ENCODE assay signal across 28 cellular contexts in the genomic region with DNA sequence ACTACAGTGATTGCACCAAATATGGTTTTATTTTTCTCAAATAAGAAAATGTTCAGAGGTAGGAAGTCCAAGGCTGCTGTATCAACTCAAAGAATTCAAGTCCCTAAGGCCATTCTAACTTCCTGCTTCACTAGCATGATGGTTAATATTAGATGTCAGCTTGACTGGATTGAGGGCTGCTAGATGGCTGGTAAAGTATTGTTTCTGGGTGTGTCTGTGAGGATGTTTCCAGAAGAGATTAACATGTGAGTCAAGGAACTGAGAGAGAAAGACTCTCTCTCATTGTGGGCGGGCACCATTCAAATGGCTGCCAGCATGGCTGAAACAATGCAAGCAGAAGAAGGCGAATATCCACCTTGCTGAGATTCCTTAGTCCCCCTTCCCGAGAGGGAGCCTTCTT.
DNase-seq lines count a peak whose midpoint lies in the region; ATAC-seq lines count a peak whose summit lies in the region.
"Had no signal": no experiment of that assay in that cellular context is flagged by ENCODE, and none has a peak within 500 bp of the region (broad histone marks: within the 10 kb centered on the region; RNA-seq: fewer than 3 reads in every experiment).

No MANE protein-coding gene starts in this region.

- H3K4me3 Mint-ChIP-seq in activated CD4-positive, alpha-beta T cell treated with anti-CD3 and anti-CD28 coated beads, Interleukin-2, amount 10 ng/mL, durations not matched to agents 24 days and 14 days, result no peak overlapping the region
- H3K4me3 Mint-ChIP-seq in activated T-helper 2 cell treated with anti-CD3 and anti-CD28 coated beads, Interferon-gamma antibody, Interleukin-2, Interleukin-4, amounts not matched to agents 10 μg/mL and 5 μg/mL and 100 μg/mL, durations not matched to agents 14 hours and 24 hours and 36 hours (ENCODE audit: low read depth), result no peak overlapping the region
- H3K4me3 Mint-ChIP-seq: CD14-positive monocyte; CD8-positive, alpha-beta memory T cell; HFFc6 had no signal

- H3K4me1 Mint-ChIP-seq in activated CD4-positive, alpha-beta T cell treated with anti-CD3 and anti-CD28 coated beads, Interleukin-2, amount 10 ng/mL, durations not matched to agents 24 days and 14 days, result peaks cover 9% of the 10 kb centered on the region
- peaks cover 16% of the 10 kb centered on the region for H3K4me1 Mint-ChIP-seq in activated T-helper 2 cell treated with anti-CD3 and anti-CD28 coated beads, Interferon-gamma antibody, Interleukin-2, Interleukin-4, amounts not matched to agents 10 μg/mL and 5 μg/mL and 100 μg/mL, durations not matched to agents 14 hours and 24 hours and 36 hours (ENCODE audit: low read depth)
- H3K4me1 Mint-ChIP-seq: CD14-positive monocyte; CD8-positive, alpha-beta memory T cell had no signal

- no peak for ATAC-seq in HG03457 (IDR thresholded peaks at IDR 0.05; ENCODE audit: unreplicated experiment)
- ATAC-seq: GM12878 had no signal

- H3K27me3 Mint-ChIP-seq in activated CD4-positive, alpha-beta T cell treated with anti-CD3 and anti-CD28 coated beads, Interleukin-2, amount 10 ng/mL, durations not matched to agents 24 days and 14 days, result peaks cover 7% of the 10 kb centered on the region
- H3K27me3 Mint-ChIP-seq in activated T-helper 2 cell treated with anti-CD3 and anti-CD28 coated beads, Interferon-gamma antibody, Interleukin-2, Interleukin-4, amounts not matched to agents 10 μg/mL and 5 μg/mL and 100 μg/mL, durations not matched to agents 14 hours and 24 hours and 36 hours (ENCODE audit: low read depth), result peaks cover 11% of the 10 kb centered on the region

- H3K27ac Mint-ChIP-seq in activated CD4-positive, alpha-beta T cell treated with anti-CD3 and anti-CD28 coated beads, Interleukin-2, amount 10 ng/mL, durations not matched to agents 24 days and 14 days, result no peak overlapping the region
- H3K27ac Mint-ChIP-seq in activated T-helper 2 cell treated with anti-CD3 and anti-CD28 coated beads, Interferon-gamma antibody, Interleukin-2, Interleukin-4, amounts not matched to agents 10 μg/mL and 5 μg/mL and 100 μg/mL, durations not matched to agents 14 hours and 24 hours and 36 hours, result peak overlapping the region; percentile 15
- H3K27ac Mint-ChIP-seq: CD14-positive monocyte, HFFc6 had no signal

- no peaks in the 10 kb centered on the region for H3K9me3 Mint-ChIP-seq in activated CD4-positive, alpha-beta T cell treated with anti-CD3 and anti-CD28 coated beads, Interleukin-2, amount 10 ng/mL, durations not matched to agents 24 days and 14 days
- no peaks in the 10 kb centered on the region for H3K9me3 Mint-ChIP-seq in activated T-helper 2 cell treated with anti-CD3 and anti-CD28 coated beads, Interferon-gamma antibody, Interleukin-2, Interleukin-4, amounts not matched to agents 10 μg/mL and 5 μg/mL and 100 μg/mL, durations not matched to agents 14 hours and 24 hours and 36 hours
- H3K9me3 Mint-ChIP-seq: CD8-positive, alpha-beta memory T cell; HFFc6 had no signal

- no peaks in the 10 kb centered on the region for H3K36me3 Mint-ChIP-seq in activated CD4-positive, alpha-beta T cell treated with anti-CD3 and anti-CD28 coated beads, Interleukin-2, amount 10 ng/mL, durations not matched to agents 24 days and 14 days (ENCODE audit: low read depth)
- H3K36me3 Mint-ChIP-seq in activated T-helper 2 cell treated with anti-CD3 and anti-CD28 coated beads, Interferon-gamma antibody, Interleukin-2, Interleukin-4, amounts not matched to agents 10 μg/mL and 5 μg/mL and 100 μg/mL, durations not matched to agents 14 hours and 24 hours and 36 hours (ENCODE audit: low read depth), result no peaks in the 10 kb centered on the region
- H3K36me3 Mint-ChIP-seq: CD14-positive monocyte; CD8-positive, alpha-beta memory T cell had no signal

- intact Hi-C loops in activated CD4-positive, alpha-beta T cell treated with anti-CD3 and anti-CD28 coated beads, Interleukin-2, amount 10 ng/mL, durations not matched to agents 24 days and 14 days (cut with micrococcal nuclease), result loop anchor here (2.0 kb wide), 1 partner anchor 13 kb away; no protein-coding TSS in a partner anchor
- intact Hi-C loops in activated T-helper 2 cell treated with anti-CD3 and anti-CD28 coated beads, Interferon-gamma antibody, Interleukin-2, Interleukin-4, amounts not matched to agents 10 μg/mL and 5 μg/mL and 100 μg/mL, durations not matched to agents 14 hours and 24 hours and 36 hours (cut with micrococcal nuclease), result loop anchor here (1.0 kb wide), 1 partner anchor 13 kb away; no protein-coding TSS in a partner anchor

- peak; percentile 42 for DNase-seq in activated CD4-positive, alpha-beta T cell treated with anti-CD3 and anti-CD28 coated beads, Interleukin-2, amount 10 ng/mL, durations not matched to agents 24 days and 14 days
- DNase-seq in activated CD4-positive, alpha-beta T cell treated with anti-CD3 and anti-CD28 coated beads for 1 hour, result no peak
- DNase-seq in activated T-helper 2 cell treated with anti-CD3 and anti-CD28 coated beads, Interferon-gamma antibody, Interleukin-2, Interleukin-4, amounts not matched to agents 10 μg/mL and 5 μg/mL and 100 μg/mL, durations not matched to agents 14 hours and 24 hours and 36 hours (ENCODE audit: low spot score), result no peak
- peak; percentile 21 for DNase-seq in foreskin melanocyte
- DNase-seq in activated CD8-positive, alpha-beta memory T cell treated with anti-CD3 and anti-CD28 coated beads, Interleukin-2, amount 50 U/mL, for 48 hours, result no peak
- DNase-seq in activated naive CD4-positive, alpha-beta T cell (lab: John Stamatoyannopoulos, UW), result no peak
- DNase-seq: 8988T; ACHN; BE2C; CD8-positive, alpha-beta memory T cell; DMS 273 treated with DMSO at 0.1 percent for 48 hours; DMS79; GDM1; GOT3; HFFc6; KBM-7; MG63; NCI-H2029; NCI-H446; NCI-H526; NCI-H82; NK-92 treated with Interleukin-12 subunit alpha and Interleukin-12 subunit beta, amount 100 ng/mL, for 24 hours; PC-9; RPMI8226; SHP77 had no signal

Comparison
In these comparisons a context has a peak if more than half of its experiments do, and no peak if none do; other contexts are left out.
1. DNase-seq: peak in activated CD4-positive, alpha-beta T cell treated with anti-CD3 and anti-CD28 coated beads, Interleukin-2, amount 10 ng/mL, durations not matched to agents 24 days and 14 days (single experiment) and foreskin melanocyte (single experiment); none in activated CD4-positive, alpha-beta T cell treated with anti-CD3 and anti-CD28 coated beads for 1 hour (single experiment), activated T-helper 2 cell treated with anti-CD3 and anti-CD28 coated beads, Interferon-gamma antibody, Interleukin-2, Interleukin-4, amounts not matched to agents 10 μg/mL and 5 μg/mL and 100 μg/mL, durations not matched to agents 14 hours and 24 hours and 36 hours (single experiment), activated CD8-positive, alpha-beta memory T cell treated with anti-CD3 and anti-CD28 coated beads, Interleukin-2, amount 50 U/mL, for 48 hours (single experiment) and activated naive CD4-positive, alpha-beta T cell (0 of 4).